Comparison of ENCODE assay signal across 10 cellular contexts in the genomic region with DNA sequence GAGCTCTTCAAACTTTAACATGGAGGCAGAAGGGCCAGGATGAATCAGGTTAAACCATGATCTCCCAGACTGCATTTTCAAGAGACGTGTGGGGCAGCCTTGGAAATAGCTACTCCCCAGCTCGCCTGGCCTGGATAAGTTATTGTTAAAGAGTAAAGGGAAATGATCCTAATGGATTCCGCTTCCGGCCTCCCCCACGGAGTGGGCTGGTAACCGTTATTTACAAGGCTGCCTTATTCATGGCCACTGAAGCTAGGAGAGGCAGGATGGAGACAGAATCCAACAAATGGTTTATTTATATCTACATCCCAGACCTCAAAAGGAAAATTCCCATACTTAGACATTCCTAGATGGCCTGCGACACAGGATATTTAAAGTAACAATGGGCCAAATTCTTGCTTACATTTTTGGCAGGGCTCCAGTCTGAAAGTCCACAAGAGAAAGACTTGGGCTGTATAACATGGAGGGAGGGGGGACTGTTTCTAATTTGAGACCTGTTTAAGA. TPM values are rescaled to one million over a fixed set of nuclear protein-coding genes. Genes with fewer than 3 reads are reported as not detected.
DNase-seq lines count a peak whose midpoint lies in the region; ATAC-seq, FAIRE-seq and TF ChIP-seq lines count a peak whose summit lies in the region.
"Had no signal": no experiment of that assay in that cellular context is flagged by ENCODE, and none has a peak within 500 bp of the region (broad histone marks: within the 10 kb centered on the region; RNA-seq: fewer than 3 reads in every experiment).

No MANE protein-coding gene starts in this region.

- POLR2A ChIA-PET in HepG2 (lab: Yijun Ruan, JAX) = interaction anchor here (0.6 kb wide), 1 partner anchor 131 kb away, joined by 3 read pairs; no protein-coding TSS in a partner anchor

- TF ChIP-seq EP300 in HepG2 (IDR thresholded peaks at IDR 0.05; ENCODE audit: low read depth in 2 of 2, low read length in 2 of 2) (no peak), HepG2 (CRISPR knock-in tag; IDR thresholded peaks at IDR 0.05; ENCODE audit: borderline replicate concordance) (no peak)

- H3K4me2 ChIP-seq in HepG2 (ENCODE audit: low read depth, low read length) = no peak overlapping the region
- H3K4me2 ChIP-seq: KMS-11 had no signal

- H3K4me3 ChIP-seq in HepG2 (replicated peaks in 1 of 3; ENCODE audit: insufficient read depth in 1 of 3, low read depth in 2 of 3, low read length in 3 of 3) (no peak overlapping the region), aorta (ENCODE audit: low read length in 2 of 2) (no peak overlapping the region)

- H3K27ac ChIP-seq in HepG2 (ENCODE audit: extremely low read length, insufficient read depth, low read length) (no peak overlapping the region), aorta (ENCODE audit: low read depth in 1 of 2, low read length in 2 of 2) (peak overlapping the region; percentile 91 to 94)
- H3K27ac ChIP-seq: KMS-11 had no signal

- no peaks in the 10 kb centered on the region for H4K20me1 ChIP-seq in HepG2 (ENCODE audit: insufficient read depth, low read length)

- TF ChIP-seq POLR2A in HepG2 (IDR thresholded peaks at IDR 0.05; ENCODE audit: insufficient read depth in 1 of 2, low read depth in 2 of 2, low read length in 2 of 2) = no peak

- in situ Hi-C loops in HepG2 (cut with HindIII; ENCODE audit: extremely low pct_ligation_motif_present, low pct_unique_long_range_greater_than_20kb) = no loop called here

- H3K4me1 ChIP-seq in HepG2 (ENCODE audit: insufficient read depth, low read length) (peaks cover 55% of the 10 kb centered on the region), aorta (ENCODE audit: control insufficient read depth in 1 of 2, insufficient read depth in 2 of 2, low read length in 2 of 2) (no peaks in the 10 kb centered on the region)

- H3K27me3 ChIP-seq in HepG2 (ENCODE audit: control insufficient read depth in 1 of 2, insufficient read depth in 2 of 2, low read length in 2 of 2) = no peaks in the 10 kb centered on the region
- no peaks in the 10 kb centered on the region for H3K27me3 ChIP-seq in aorta (ENCODE audit: control insufficient read depth in 1 of 2, insufficient read depth in 2 of 2, low read length in 1 of 2)

- intact Hi-C loops in HepG2 (cut with micrococcal nuclease; ENCODE audit: unreplicated experiment) = no loop called here
- intact Hi-C loops in aorta (cut with DNase I) = loop anchor here (1.0 to 10.0 kb wide), 2 partner anchors 48 to 102 kb away; no protein-coding TSS in a partner anchor

- TF ChIP-seq CTCF in HepG2 (CRISPR knock-in tag; IDR thresholded peaks at IDR 0.05) = no peak

- FAIRE-seq in HTR-8/SVneo (lab: Jason Lieb, UNC) = no peak
- no peak for FAIRE-seq in HepG2 (lab: Jason Lieb, UNC)
- FAIRE-seq: keratinocyte had no signal

- H3K9me3 ChIP-seq in HepG2 (ENCODE audit: low read length) = no peaks in the 10 kb centered on the region
- H3K9me3 ChIP-seq in aorta (ENCODE audit: control insufficient read depth, low read length) = no peaks in the 10 kb centered on the region

- H3K9ac ChIP-seq in HepG2 (ENCODE audit: insufficient read depth, low read depth, low read length) = no peak overlapping the region
- H3K9ac ChIP-seq: KMS-11 had no signal

- no peak for TF ChIP-seq RAD21 in HepG2 (CRISPR knock-in tag; IDR thresholded peaks at IDR 0.05)

- peak; percentile 14; the same call in 2 of the 3 replicates for ATAC-seq in HepG2
- peak; percentile 68 for ATAC-seq in aorta (ENCODE audit: low FRiP score)

- DNase-seq in HTR-8/SVneo (ENCODE audit: insufficient read length, low spot score) (peak; percentile 33), dermis microvascular lymphatic vessel endothelial cell (ENCODE audit: low read depth in 2 of 2) (peak; percentile 62 to 97), HepG2 (ENCODE audit: low spot score) (peak; percentile 77), aorta (peak; percentile 75 to 82), activated gamma-delta T cell (lab: John Stamatoyannopoulos, UW) (no peak), 8988T (no peak)
- no peak for DNase-seq in activated naive CD4-positive, alpha-beta T cell treated with anti-CD3 and anti-CD28 coated beads, Interleukin-2, amount 50 U/mL, for 16 hours
- DNase-seq: activated T-cell treated with anti-CD3 and anti-CD28 coated beads, Interleukin-2, amount 50 U/mL, for 24 hours had no signal

- CTCF ChIA-PET in HepG2 (lab: Yijun Ruan, JAX; ENCODE audit: low intra/inter-chr PET ratio, low total read pairs) = no interaction called here

- no TSS peak for BruUV-seq in HepG2 (replicated peaks; lab: Mats Ljungman, UMichigan)

- 65% methylated on average over 7 of the region's 7 CpGs for WGBS in HepG2 (ENCODE audit: low lambda C conversion rate)
- 4 to 5% methylated on average over 7 of the region's 7 CpGs for WGBS in aorta, 2 donors

- no peak overlapping the region for H2AFZ ChIP-seq in HepG2 (ENCODE audit: low read length)

- H3K79me2 ChIP-seq in HepG2 (ENCODE audit: insufficient read depth, low read length) = no peaks in the 10 kb centered on the region

- H3K36me3 ChIP-seq in HepG2 (replicated peaks in 1 of 2; ENCODE audit: control insufficient read depth in 1 of 2, insufficient read depth in 2 of 2, low read length in 2 of 2) = no peaks in the 10 kb centered on the region
- H3K36me3 ChIP-seq in aorta (ENCODE audit: control insufficient read depth in 1 of 2, insufficient read depth in 2 of 2, low read length in 1 of 2) = no peaks in the 10 kb centered on the region

TF ChIP-seq in HepG2, 621 proteins besides CTCF, POLR2A, EP300 and RAD21 (continues in another document):
- TF ChIP-seq ZNF224 (CRISPR knock-in tag; IDR thresholded peaks at IDR 0.05) (no peak), ZBTB1 (CRISPR knock-in tag; IDR thresholded peaks at IDR 0.05; ENCODE audit: borderline replicate concordance) (no peak), GATAD1 (CRISPR knock-in tag; IDR thresholded peaks at IDR 0.05) (no peak), BCL6 (CRISPR knock-in tag; IDR thresholded peaks at IDR 0.05) (peak; percentile 86), SIX4 (CRISPR knock-in tag; IDR thresholded peaks at IDR 0.05) (no peak), AKAP8 (CRISPR knock-in tag; IDR thresholded peaks at IDR 0.05) (no peak), ZNF207 (IDR thresholded peaks at IDR 0.05; ENCODE audit: borderline replicate concordance) (no peak), PRPF4 (IDR thresholded peaks at IDR 0.05; ENCODE audit: low read depth, low read length, poor library complexity, severe bottlenecking) (no peak), TEAD3 (CRISPR knock-in tag; optimal IDR thresholded peaks at IDR 0.05; ENCODE audit: borderline replicate concordance) (peak; percentile 47), ZNF432 (CRISPR knock-in tag; IDR thresholded peaks at IDR 0.05; ENCODE audit: borderline replicate concordance) (no peak), KLF12 (CRISPR knock-in tag; IDR thresholded peaks at IDR 0.05; ENCODE audit: borderline replicate concordance) (no peak), ZNF83 (CRISPR knock-in tag; IDR thresholded peaks at IDR 0.05; ENCODE audit: borderline replicate concordance) (no peak), RFXAP (CRISPR knock-in tag; IDR thresholded peaks at IDR 0.05; ENCODE audit: borderline replicate concordance) (no peak), MBD4 (IDR thresholded peaks at IDR 0.05; ENCODE audit: borderline replicate concordance, low read length) (no peak)
- TF ChIP-seq, protein P1, sequence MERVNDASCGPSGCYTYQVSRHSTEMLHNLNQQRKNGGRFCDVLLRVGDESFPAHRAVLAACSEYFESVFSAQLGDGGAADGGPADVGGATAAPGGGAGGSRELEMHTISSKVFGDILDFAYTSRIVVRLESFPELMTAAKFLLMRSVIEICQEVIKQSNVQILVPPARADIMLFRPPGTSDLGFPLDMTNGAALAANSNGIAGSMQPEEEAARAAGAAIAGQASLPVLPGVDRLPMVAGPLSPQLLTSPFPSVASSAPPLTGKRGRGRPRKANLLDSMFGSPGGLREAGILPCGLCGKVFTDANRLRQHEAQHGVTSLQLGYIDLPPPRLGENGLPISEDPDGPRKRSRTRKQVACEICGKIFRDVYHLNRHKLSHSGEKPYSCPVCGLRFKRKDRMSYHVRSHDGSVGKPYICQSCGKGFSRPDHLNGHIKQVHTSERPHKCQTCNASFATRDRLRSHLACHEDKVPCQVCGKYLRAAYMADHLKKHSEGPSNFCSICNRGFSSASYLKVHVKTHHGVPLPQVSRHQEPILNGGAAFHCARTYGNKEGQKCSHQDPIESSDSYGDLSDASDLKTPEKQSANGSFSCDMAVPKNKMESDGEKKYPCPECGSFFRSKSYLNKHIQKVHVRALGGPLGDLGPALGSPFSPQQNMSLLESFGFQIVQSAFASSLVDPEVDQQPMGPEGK (CRISPR knock-in tag; IDR thresholded peaks at IDR 0.05) = peak; percentile 41; the same call in 1 of the 2 replicates

RNA-seq across cellular contexts. Expression of gene SPRY4, which starts 27.9 kb away (rescaled TPM):
- total RNA-seq in dermis microvascular lymphatic vessel endothelial cell = 4.4 and 4.5 TPM in 2 replicates
- total RNA-seq in HepG2 (2016; rRNA removed; fragmentation: Illumina TruSeq; extraction: Trizol) = 8.9 and 9.0 TPM in 2 replicates
- 1.6 and 1.8 TPM in 2 replicates for total RNA-seq in HepG2 (2016; cell fraction: cytosol; rRNA removed; fragmentation: Illumina TruSeq; extraction: Trizol; ENCODE audit: low read depth)
- 8.3 and 8.7 TPM in 2 replicates for total RNA-seq in HepG2 (2016; cell fraction: insoluble cytoplasmic fraction; rRNA removed; fragmentation: Illumina TruSeq; extraction: Trizol)
- 5.8 and 6.0 TPM in 2 replicates for total RNA-seq in HepG2 (2016; cell fraction: membrane; rRNA removed; fragmentation: Illumina TruSeq; extraction: Trizol)
- 12.5 and 16.8 TPM in 2 replicates for total RNA-seq in HepG2 (2016; cell fraction: nucleus; rRNA removed; fragmentation: Illumina TruSeq; extraction: Trizol)
- 17.8 and 19.2 TPM in 2 replicates for polyA plus RNA-seq in HepG2 (2011; rRNA removed)
- polyA plus RNA-seq in HepG2 (2011; cell fraction: cytosol; rRNA removed) = 10.9 and 12.6 TPM in 2 replicates
- polyA plus RNA-seq in HepG2 (2011; cell fraction: nucleus; rRNA removed) = 61.0 and 63.7 TPM in 2 replicates
- 10.0 and 17.2 TPM in 2 replicates for polyA plus RNA-seq in HepG2 (2012)
- polyA plus RNA-seq in HepG2 (2016; cell fraction: cytosol; fragmentation: Illumina TruSeq; extraction: Trizol; ENCODE audit: low read depth) = 0.37 and 0.40 TPM in 2 replicates
- 6.9 and 9.0 TPM in 2 replicates for polyA plus RNA-seq in HepG2 (2016; cell fraction: insoluble cytoplasmic fraction; fragmentation: Illumina TruSeq; extraction: Trizol; ENCODE audit: low read depth)
- polyA plus RNA-seq in HepG2 (2016; cell fraction: membrane; fragmentation: Illumina TruSeq; extraction: Trizol; ENCODE audit: low read depth) = 2.0 and 2.1 TPM in 2 replicates
- 21.3 and 22.7 TPM in 2 replicates for polyA plus RNA-seq in HepG2 (2016; cell fraction: nucleus; fragmentation: Illumina TruSeq; extraction: Trizol; ENCODE audit: insufficient read depth, low read depth)
- polyA minus RNA-seq in HepG2 (2011; rRNA and poly(A)+ RNA removed; ENCODE audit: low replicate concordance) = 0.09 and 81.1 TPM in 2 replicates
- 21.7 and 22.2 TPM in 2 replicates for polyA minus RNA-seq in HepG2 (2011; cell fraction: cytosol; rRNA and poly(A)+ RNA removed)
- polyA minus RNA-seq in HepG2 (2011; cell fraction: nucleus; rRNA and poly(A)+ RNA removed) = 40.0 and 40.4 TPM in 2 replicates
- total RNA-seq in aorta = 10 to 100 TPM; 49.8 to 67.9 TPM
- 10 to 100 TPM in 1 of 2 donors, 1 to 10 TPM in 1; 8.1 to 21.5 TPM for polyA plus RNA-seq in aorta

Comparison
In these comparisons a context has a peak if more than half of its experiments do, and no peak if none do; other contexts are left out.
1. DNase-seq: peak in HTR-8/SVneo (single experiment), dermis microvascular lymphatic vessel endothelial cell (2 of 2), HepG2 (single experiment) and aorta (2 of 2); none in activated gamma-delta T cell (single experiment), 8988T (single experiment) and activated naive CD4-positive, alpha-beta T cell treated with anti-CD3 and anti-CD28 coated beads, Interleukin-2, amount 50 U/mL, for 16 hours (single experiment).